12 cellular contexts compared by ENCODE assay signal in genomic region chr3:42214064-42214463, GRCh38. TPM values are rescaled to one million over a fixed set of nuclear protein-coding genes. Genes with fewer than 3 reads are reported as not detected.
DNase-seq lines count a peak whose midpoint lies in the region; ATAC-seq and TF ChIP-seq lines count a peak whose summit lies in the region.
"Had no signal": no experiment of that assay in that cellular context is flagged by ENCODE, and none has a peak within 500 bp of the region (broad histone marks: within the 10 kb centered on the region; RNA-seq: fewer than 3 reads in every experiment).

No MANE protein-coding gene starts in this region.

- 0 out of 2 replicates have a peak, but pooled peaks cover 4% of the 10 kb centered on the region for H3K79me2 ChIP-seq in MM.1S (ENCODE audit: low read length)

- peak overlapping the region in 2 of 8 donors; percentile 26 to 35 for H3K4me3 Mint-ChIP-seq in CD4-positive, alpha-beta memory T cell
- H3K4me3 Mint-ChIP-seq in endodermal cell: no peak overlapping the region
- H3K4me3 Mint-ChIP-seq: brain had no signal

- CTCF ChIA-PET in CD4-positive, alpha-beta memory T cell (lab: Charles Lee; ENCODE audit: partially characterized antibody): interaction anchor here (2.5 kb wide), 1 partner anchor 23 kb away, joined by 8 read pairs; no protein-coding TSS in a partner anchor

- WGBS in endodermal cell (ENCODE audit: insufficient coverage in 1 of 2, insufficient read length in 1 of 2), 2 experiments: 67 to 100% methylated on average over 1 to 2 of the region's 2 CpGs

- H3K36me3 Mint-ChIP-seq in CD4-positive, alpha-beta memory T cell: peaks cover 25 to 26% of the 10 kb centered on the region in 2 donors
- peaks cover 45% of the 10 kb centered on the region for H3K36me3 Mint-ChIP-seq in endodermal cell (ENCODE audit: low read depth)

- no peak overlapping the region for H3K27ac ChIP-seq in CD4-positive, alpha-beta memory T cell (ENCODE audit: low read depth, low read length)
- H3K27ac ChIP-seq in MM.1S (ENCODE audit: low read length) (peak overlapping the region; percentile 88), endodermal cell (ENCODE audit: low read depth, low read length) (no peak overlapping the region)

- POLR2A ChIA-PET in CD4-positive, alpha-beta memory T cell (lab: Charles Lee; ENCODE audit: partially characterized antibody): no interaction called here

- H3K4me1 ChIP-seq in CD4-positive, alpha-beta memory T cell (ENCODE audit: insufficient read depth, low read length): peaks cover 52% of the 10 kb centered on the region
- peaks cover 49% of the 10 kb centered on the region for H3K4me1 ChIP-seq in MM.1S (ENCODE audit: low read length)
- no peaks in the 10 kb centered on the region for H3K4me1 ChIP-seq in endodermal cell (ENCODE audit: control insufficient read depth, insufficient read depth, low read length)

- ATAC-seq in GM19351 (IDR thresholded peaks at IDR 0.05; ENCODE audit: unreplicated experiment) (peak; percentile 55), left ventricle myocardium superior (no peak), GM19463 (IDR thresholded peaks at IDR 0.05; ENCODE audit: unreplicated experiment) (no peak)

- H3K27me3 ChIP-seq in CD4-positive, alpha-beta memory T cell (ENCODE audit: insufficient read depth, low read length): no peaks in the 10 kb centered on the region
- H3K27me3 ChIP-seq in MM.1S (replicated peaks; ENCODE audit: insufficient read depth, low read length) (no peaks in the 10 kb centered on the region), endodermal cell (ENCODE audit: control insufficient read depth, insufficient read depth, low read length, poor library complexity, severe bottlenecking) (no peaks in the 10 kb centered on the region)

- H4K20me1 ChIP-seq in MM.1S (ENCODE audit: insufficient read depth, low read length): no peaks in the 10 kb centered on the region

- H3K9me3 ChIP-seq in CD4-positive, alpha-beta memory T cell (ENCODE audit: control insufficient read depth in 1 of 2, low read length in 2 of 2): no peaks in the 10 kb centered on the region
- H3K9me3 ChIP-seq in MM.1S (replicated peaks; ENCODE audit: insufficient read depth, low read length): no peaks in the 10 kb centered on the region
- no peaks in the 10 kb centered on the region for H3K9me3 ChIP-seq in endodermal cell (ENCODE audit: control insufficient read depth, low read length)

- peak overlapping the region; percentile 80 for H3K4me2 ChIP-seq in MM.1S (ENCODE audit: low read depth, low read length)

- H3K9me2 ChIP-seq in MM.1S (replicated peaks; ENCODE audit: insufficient read depth, low read length): no peaks in the 10 kb centered on the region

- TF ChIP-seq CTCF in MM.1S (IDR thresholded peaks at IDR 0.05; ENCODE audit: low read length) (no peak), endodermal cell (conservative IDR thresholded peaks at IDR 0.05) (no peak)

- no peak for DNase-seq in CD4-positive, alpha-beta memory T cell
- DNase-seq in MM.1S (peak; percentile 28), endodermal cell (peak; percentile 46), posterior vena cava (ENCODE audit: low spot score) (no peak), left ventricle myocardium superior (no peak), 8988T (no peak)
- DNase-seq: Calu3 had no signal

- H3K4me1 Mint-ChIP-seq in CD4-positive, alpha-beta memory T cell: peaks cover 39 to 55% (median 49%) of the 10 kb centered on the region in 4 donors
- H3K4me1 Mint-ChIP-seq in endodermal cell: no peaks in the 10 kb centered on the region
- H3K4me1 Mint-ChIP-seq: brain had no signal

- no peaks in the 10 kb centered on the region for H3K27me3 Mint-ChIP-seq in CD4-positive, alpha-beta memory T cell
- H3K27me3 Mint-ChIP-seq in endodermal cell (ENCODE audit: insufficient read depth): no peaks in the 10 kb centered on the region
- H3K27me3 Mint-ChIP-seq: brain had no signal

- H3F3A ChIP-seq in MM.1S (ENCODE audit: insufficient read depth, low read length): peaks cover 35% of the 10 kb centered on the region

- H3K36me3 ChIP-seq in CD4-positive, alpha-beta memory T cell (ENCODE audit: insufficient read depth, low read length): peaks cover 2% of the 10 kb centered on the region
- H3K36me3 ChIP-seq in MM.1S (replicated peaks; ENCODE audit: insufficient read depth, low read length) (0 out of 2 replicates have a peak, but pooled peaks cover 4% of the 10 kb centered on the region), endodermal cell (ENCODE audit: control insufficient read depth, insufficient read depth, low read length) (peaks cover 30% of the 10 kb centered on the region)

- peak overlapping the region; percentile 41; the same call in 1 of the 2 replicates for H3K9ac ChIP-seq in MM.1S (ENCODE audit: low read length)
- H3K9ac ChIP-seq in endodermal cell (ENCODE audit: extremely low read depth, low read length, poor library complexity, severe bottlenecking): no peak overlapping the region

- H3K27ac Mint-ChIP-seq in CD4-positive, alpha-beta memory T cell: peak overlapping the region; percentile 6 to 91 (median 72)
- no peak overlapping the region for H3K27ac Mint-ChIP-seq in endodermal cell

- no peak overlapping the region for H3K4me3 ChIP-seq in CD4-positive, alpha-beta memory T cell (ENCODE audit: low read length in 2 of 2)
- H3K4me3 ChIP-seq in MM.1S (ENCODE audit: low read length): peak overlapping the region; percentile 35
- no peak overlapping the region for H3K4me3 ChIP-seq in endodermal cell (ENCODE audit: low read length)

- H2AFZ ChIP-seq in MM.1S (ENCODE audit: low read length): no peak overlapping the region

- intact Hi-C loops in CD4-positive, alpha-beta memory T cell (cut with micrococcal nuclease): no loop called here
- intact Hi-C loops in posterior vena cava (cut with DNase I) (no loop called here), left ventricle myocardium superior (cut with micrococcal nuclease) (no loop called here)

- no peaks in the 10 kb centered on the region for H3K9me3 Mint-ChIP-seq in CD4-positive, alpha-beta memory T cell
- no peaks in the 10 kb centered on the region for H3K9me3 Mint-ChIP-seq in endodermal cell
- H3K9me3 Mint-ChIP-seq: brain had no signal

RNA-seq across cellular contexts. Expression of gene CCK, which starts 51.9 kb away (rescaled TPM):
- not detected for total RNA-seq in CD4-positive, alpha-beta memory T cell
- polyA plus RNA-seq in CD4-positive, alpha-beta memory T cell: not detected
- total RNA-seq in endodermal cell (under 1 TPM; 0.64 to 0.97 TPM), posterior vena cava (not detected), left ventricle myocardium superior (not detected)
- polyA plus RNA-seq in endodermal cell (2013, experiment 1 of 2): not detected
- 0.46 TPM for polyA plus RNA-seq in endodermal cell (2013, experiment 2 of 2)
- total RNA-seq: Calu3, left colon, LHCN-M2 had no signal

Comparison
In these comparisons a context has a peak if more than half of its experiments do, and no peak if none do; other contexts are left out.
1. DNase-seq: peak in MM.1S (single experiment) and endodermal cell (single experiment); none in CD4-positive, alpha-beta memory T cell (0 of 5), posterior vena cava (single experiment), left ventricle myocardium superior (single experiment) and 8988T (single experiment).